35 cellular contexts compared by ENCODE assay signal in the genomic region with DNA sequence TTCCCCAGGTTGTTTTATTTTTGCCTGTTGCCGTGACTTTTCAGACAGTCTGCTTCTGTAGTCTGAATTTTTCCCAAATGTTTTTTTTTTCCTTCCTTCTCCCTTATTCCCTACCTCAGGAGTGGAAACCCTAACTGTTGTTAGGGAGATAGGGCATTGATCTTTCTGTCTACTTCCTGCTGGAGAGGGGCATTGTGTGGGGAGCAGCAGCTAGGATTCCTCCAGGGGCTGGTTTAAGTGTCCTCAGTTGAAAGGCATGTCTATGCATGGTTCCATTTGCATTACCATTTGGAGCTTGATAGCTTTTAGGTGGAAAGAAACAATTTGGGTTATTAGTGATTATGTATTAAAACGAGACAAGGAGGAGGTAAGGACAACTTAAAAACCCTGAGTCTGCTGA.
"Had no signal": no experiment of that assay in that cellular context is flagged by ENCODE, and none has a peak within 500 bp of the region (broad histone marks: within the 10 kb centered on the region; RNA-seq: fewer than 3 reads in every experiment).

No MANE protein-coding gene starts in this region.

- DNase-seq: activated CD4-positive, alpha-beta memory T cell treated with anti-CD3 and anti-CD28 coated beads for 36 hours; activated CD4-positive, alpha-beta T cell treated with anti-CD3 and anti-CD28 coated beads for 48 hours; activated CD8-positive, alpha-beta memory T cell treated with anti-CD3 and anti-CD28 coated beads, Interleukin-2, amount 50 U/mL, for 4 hours; activated effector memory CD4-positive, alpha-beta T cell treated with anti-CD3 and anti-CD28 coated beads, Interleukin-2, amount 50 U/mL, for 16 hours; activated naive CD4-positive, alpha-beta T cell treated with anti-CD3 and anti-CD28 coated beads for 36 hours; activated naive CD8-positive, alpha-beta T cell treated with anti-CD3 and anti-CD28 coated beads for 36 hours; activated T-cell treated with anti-CD3 and anti-CD28 coated beads, Interleukin-2, amount 50 U/mL, for 1 hour; adrenal gland; aorta; body of pancreas; dermis blood vessel endothelial cell; effector CD4-positive, alpha-beta T cell; hypothalamus; islet precursor cell; left ventricle myocardium superior; midbrain; naive thymus-derived CD4-positive, alpha-beta T cell; ovary; psoas muscle; sigmoid colon; small intestine; stimulated activated CD4-positive, alpha-beta T cell treated with anti-CD3 and anti-CD28 coated beads, Interleukin-1b, Interleukin-23, amount 100 ng/mL, for 48 hours; stimulated activated CD4-positive, alpha-beta T cell treated with anti-CD3 and anti-CD28 coated beads, Interleukin-4, amount 100 ng/mL, for 4 hours; stimulated activated CD8-positive, alpha-beta memory T cell treated with anti-CD3 and anti-CD28 coated beads, Interleukin-4, amount 100 ng/mL, for 48 hours; stimulated activated naive CD8-positive, alpha-beta T cell treated with anti-CD3 and anti-CD28 coated beads, Interleukin-15, amount 100 ng/mL, for 72 hours; substantia nigra; T-helper 9 cell; upper lobe of left lung had no signal

- H3K4me1 ChIP-seq: adrenal gland, body of pancreas, gastroesophageal sphincter, psoas muscle, sigmoid colon, upper lobe of left lung, vagina had no signal

- H3K4me3 ChIP-seq: adrenal gland, body of pancreas, gastroesophageal sphincter, ovary, psoas muscle, sigmoid colon, upper lobe of left lung, vagina had no signal

- H3K27ac ChIP-seq: adrenal gland, body of pancreas, gastroesophageal sphincter, ovary, psoas muscle, sigmoid colon, upper lobe of left lung, vagina, VCaP had no signal

- H3K9me3 Mint-ChIP-seq: activated CD4-positive, alpha-beta memory T cell treated with anti-CD3 and anti-CD28 coated beads for 36 hours; activated naive CD4-positive, alpha-beta T cell treated with anti-CD3 and anti-CD28 coated beads for 36 hours; activated naive CD8-positive, alpha-beta T cell treated with anti-CD3 and anti-CD28 coated beads for 36 hours; activated T-helper 1 cell treated with anti-CD3 and anti-CD28 coated beads, Interleukin-12 subunit alpha, Interleukin-12 subunit beta, Interleukin-2, Interleukin-4 antibody, amounts not matched to agents 30 ng/mL and 10 ng/mL and 1 ng/mL, durations not matched to agents 14 hours and 24 hours and 36 hours; naive thymus-derived CD4-positive, alpha-beta T cell; stimulated activated memory B cell treated with anti-CD40 and anti-IgM and Interleukin-4, amounts not matched to agents 10 μg/mL and 1 μg/mL and 100 μg/mL, for 72 hours; stimulated activated naive CD8-positive, alpha-beta T cell treated with anti-CD3 and anti-CD28 coated beads, Interleukin-15, amount 100 ng/mL, for 72 hours; T-helper 1 cell treated with Interleukin-12 subunit alpha and Interleukin-12 subunit beta and Interleukin-4 antibody, amounts not matched to agents 30 μg/mL and 1 μg/mL, for 36 hours had no signal

- ATAC-seq: activated CD4-positive, CD25-positive, alpha-beta regulatory T cell treated with anti-CD3 and anti-CD28 coated beads, Interleukin-2, amount 50 U/mL, for 24 hours; body of pancreas; gastroesophageal sphincter; left ventricle myocardium superior; naive thymus-derived CD4-positive, alpha-beta T cell; psoas muscle; stimulated activated memory B cell treated with anti-CD40 and anti-IgM and Interleukin-4, amounts not matched to agents 10 μg/mL and 1 μg/mL and 100 μg/mL, for 72 hours; stimulated activated naive CD8-positive, alpha-beta T cell treated with anti-CD3 and anti-CD28 coated beads, Interleukin-15, amount 100 ng/mL, for 72 hours had no signal

- H3K9me3 ChIP-seq: adrenal gland, body of pancreas, gastroesophageal sphincter, ovary, psoas muscle, sigmoid colon, upper lobe of left lung, vagina had no signal

- H3K27me3 Mint-ChIP-seq: activated CD4-positive, alpha-beta memory T cell treated with anti-CD3 and anti-CD28 coated beads for 36 hours; activated naive CD8-positive, alpha-beta T cell treated with anti-CD3 and anti-CD28 coated beads for 36 hours; naive thymus-derived CD4-positive, alpha-beta T cell; stimulated activated memory B cell treated with anti-CD40 and anti-IgM and Interleukin-4, amounts not matched to agents 10 μg/mL and 1 μg/mL and 100 μg/mL, for 72 hours; stimulated activated naive CD8-positive, alpha-beta T cell treated with anti-CD3 and anti-CD28 coated beads, Interleukin-15, amount 100 ng/mL, for 72 hours had no signal

- H3K27ac Mint-ChIP-seq: activated CD4-positive, alpha-beta memory T cell treated with anti-CD3 and anti-CD28 coated beads for 36 hours; activated naive CD4-positive, alpha-beta T cell treated with anti-CD3 and anti-CD28 coated beads for 36 hours; activated naive CD8-positive, alpha-beta T cell treated with anti-CD3 and anti-CD28 coated beads for 36 hours; activated T-helper 1 cell treated with anti-CD3 and anti-CD28 coated beads, Interleukin-12 subunit alpha, Interleukin-12 subunit beta, Interleukin-2, Interleukin-4 antibody, amounts not matched to agents 30 ng/mL and 10 ng/mL and 1 ng/mL, durations not matched to agents 14 hours and 24 hours and 36 hours; naive thymus-derived CD4-positive, alpha-beta T cell; stimulated activated memory B cell treated with anti-CD40 and anti-IgM and Interleukin-4, amounts not matched to agents 10 μg/mL and 1 μg/mL and 100 μg/mL, for 72 hours; stimulated activated naive CD8-positive, alpha-beta T cell treated with anti-CD3 and anti-CD28 coated beads, Interleukin-15, amount 100 ng/mL, for 72 hours; T-helper 1 cell treated with Interleukin-12 subunit alpha and Interleukin-12 subunit beta and Interleukin-4 antibody, amounts not matched to agents 30 μg/mL and 1 μg/mL, for 36 hours had no signal

- H3K4me3 Mint-ChIP-seq: activated CD4-positive, alpha-beta memory T cell treated with anti-CD3 and anti-CD28 coated beads for 36 hours; activated naive CD4-positive, alpha-beta T cell treated with anti-CD3 and anti-CD28 coated beads for 36 hours; activated naive CD8-positive, alpha-beta T cell treated with anti-CD3 and anti-CD28 coated beads for 36 hours; activated T-helper 1 cell treated with anti-CD3 and anti-CD28 coated beads, Interleukin-12 subunit alpha, Interleukin-12 subunit beta, Interleukin-2, Interleukin-4 antibody, amounts not matched to agents 30 ng/mL and 10 ng/mL and 1 ng/mL, durations not matched to agents 14 hours and 24 hours and 36 hours; naive thymus-derived CD4-positive, alpha-beta T cell; stimulated activated memory B cell treated with anti-CD40 and anti-IgM and Interleukin-4, amounts not matched to agents 10 μg/mL and 1 μg/mL and 100 μg/mL, for 72 hours; stimulated activated naive CD8-positive, alpha-beta T cell treated with anti-CD3 and anti-CD28 coated beads, Interleukin-15, amount 100 ng/mL, for 72 hours; T-helper 1 cell treated with Interleukin-12 subunit alpha and Interleukin-12 subunit beta and Interleukin-4 antibody, amounts not matched to agents 30 μg/mL and 1 μg/mL, for 36 hours had no signal

- H3K27me3 ChIP-seq: adrenal gland, body of pancreas, gastroesophageal sphincter, ovary, sigmoid colon, upper lobe of left lung, vagina had no signal

- H3K36me3 Mint-ChIP-seq: activated CD4-positive, alpha-beta memory T cell treated with anti-CD3 and anti-CD28 coated beads for 36 hours; activated naive CD8-positive, alpha-beta T cell treated with anti-CD3 and anti-CD28 coated beads for 36 hours; naive thymus-derived CD4-positive, alpha-beta T cell; stimulated activated memory B cell treated with anti-CD40 and anti-IgM and Interleukin-4, amounts not matched to agents 10 μg/mL and 1 μg/mL and 100 μg/mL, for 72 hours had no signal

- H3K4me1 Mint-ChIP-seq: activated naive CD8-positive, alpha-beta T cell treated with anti-CD3 and anti-CD28 coated beads for 36 hours; naive thymus-derived CD4-positive, alpha-beta T cell; stimulated activated memory B cell treated with anti-CD40 and anti-IgM and Interleukin-4, amounts not matched to agents 10 μg/mL and 1 μg/mL and 100 μg/mL, for 72 hours; stimulated activated naive CD8-positive, alpha-beta T cell treated with anti-CD3 and anti-CD28 coated beads, Interleukin-15, amount 100 ng/mL, for 72 hours had no signal

- H3K36me3 ChIP-seq: adrenal gland, gastroesophageal sphincter, ovary, sigmoid colon, upper lobe of left lung, vagina had no signal
